ENCODE assay signal across 1 cellular context in genomic region chr13:59468396-59468795, GRCh38.
TF ChIP-seq lines count a peak whose summit lies in the region.

No MANE protein-coding gene starts in this region.

TF ChIP-seq in K562, 482 proteins besides CTCF, POLR2A, EP300 and RAD21 (continued from another document and continues in another):
- TF ChIP-seq, protein P1, sequence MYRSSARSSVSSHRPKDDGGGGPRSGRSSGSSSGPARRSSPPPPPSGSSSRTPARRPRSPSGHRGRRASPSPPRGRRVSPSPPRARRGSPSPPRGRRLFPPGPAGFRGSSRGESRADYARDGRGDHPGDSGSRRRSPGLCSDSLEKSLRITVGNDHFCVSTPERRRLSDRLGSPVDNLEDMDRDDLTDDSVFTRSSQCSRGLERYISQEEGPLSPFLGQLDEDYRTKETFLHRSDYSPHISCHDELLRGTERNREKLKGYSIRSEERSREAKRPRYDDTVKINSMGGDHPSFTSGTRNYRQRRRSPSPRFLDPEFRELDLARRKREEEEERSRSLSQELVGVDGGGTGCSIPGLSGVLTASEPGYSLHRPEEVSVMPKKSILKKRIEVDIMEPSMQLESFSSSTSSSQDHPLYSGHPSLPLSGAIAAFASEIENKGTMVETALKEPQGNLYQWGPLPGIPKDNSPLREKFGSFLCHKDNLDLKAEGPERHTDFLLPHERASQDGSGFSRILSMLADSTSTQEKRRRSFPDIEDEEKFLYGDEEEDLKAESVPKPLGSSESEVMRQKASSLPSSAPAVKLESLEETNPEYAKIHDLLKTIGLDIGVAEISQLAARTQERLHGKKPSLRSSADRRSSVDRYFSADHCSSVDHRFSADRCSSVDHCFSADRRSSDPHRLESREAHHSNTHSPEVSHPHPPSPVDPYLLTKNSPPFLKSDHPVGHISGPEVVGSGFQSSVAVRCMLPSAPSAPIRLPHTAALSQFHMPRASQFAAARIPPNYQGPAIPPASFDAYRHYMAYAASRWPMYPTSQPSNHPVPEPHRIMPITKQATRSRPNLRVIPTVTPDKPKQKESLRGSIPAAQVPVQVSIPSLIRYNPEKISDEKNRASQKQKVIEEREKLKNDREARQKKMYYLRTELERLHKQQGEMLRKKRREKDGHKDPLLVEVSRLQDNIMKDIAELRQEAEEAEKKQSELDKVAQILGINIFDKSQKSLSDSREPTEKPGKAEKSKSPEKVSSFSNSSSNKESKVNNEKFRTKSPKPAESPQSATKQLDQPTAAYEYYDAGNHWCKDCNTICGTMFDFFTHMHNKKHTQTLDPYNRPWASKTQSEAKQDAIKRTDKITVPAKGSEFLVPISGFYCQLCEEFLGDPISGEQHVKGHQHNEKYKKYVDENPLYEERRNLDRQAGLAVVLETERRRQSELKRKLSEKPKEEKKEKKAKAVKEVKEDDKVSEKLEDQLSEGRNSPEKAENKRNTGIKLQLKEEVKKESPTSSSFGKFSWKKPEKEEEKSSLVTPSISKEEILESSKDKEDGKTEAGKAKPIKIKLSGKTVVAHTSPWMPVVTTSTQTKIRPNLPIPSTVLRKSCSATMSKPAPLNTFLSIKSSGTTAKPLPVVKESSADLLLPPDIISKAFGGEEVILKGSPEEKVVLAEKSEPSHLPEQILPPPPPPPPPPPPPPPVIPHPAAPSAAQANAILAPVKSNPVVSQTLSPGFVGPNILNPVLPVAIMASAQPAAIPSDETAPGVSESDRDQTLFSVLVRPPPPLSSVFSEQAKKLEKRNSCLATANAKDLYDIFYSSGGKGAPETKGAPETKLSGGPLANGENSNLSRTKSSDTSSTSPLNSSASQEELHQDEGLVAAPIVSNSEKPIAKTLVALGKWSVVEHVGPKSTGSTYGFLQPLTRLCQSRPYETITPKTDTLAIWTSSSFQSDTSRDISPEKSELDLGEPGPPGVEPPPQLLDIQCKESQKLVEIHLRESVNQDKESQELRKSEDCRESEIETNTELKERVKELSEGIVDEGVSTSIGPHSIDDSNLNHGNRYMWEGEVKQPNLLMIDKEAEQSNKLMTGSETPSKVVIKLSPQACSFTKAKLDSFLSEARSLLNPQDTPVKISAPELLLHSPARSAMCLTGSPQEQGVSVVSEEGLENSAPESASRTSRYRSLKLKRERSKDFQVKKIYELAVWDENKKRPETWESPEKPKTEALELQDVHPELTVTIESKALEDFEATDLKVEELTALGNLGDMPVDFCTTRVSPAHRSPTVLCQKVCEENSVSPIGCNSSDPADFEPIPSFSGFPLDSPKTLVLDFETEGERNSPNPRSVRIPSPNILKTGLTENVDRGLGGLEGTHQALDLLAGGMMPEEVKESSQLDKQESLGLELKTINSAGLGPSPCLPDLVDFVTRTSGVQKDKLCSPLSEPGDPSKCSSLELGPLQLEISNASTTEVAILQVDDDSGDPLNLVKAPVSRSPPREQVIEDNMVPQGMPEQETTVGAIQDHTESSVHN (IDR thresholded peaks at IDR 0.05; ENCODE audit: borderline replicate concordance in 1 of 2, low read depth in 1 of 2) = peak in 1 of 2 experiments; percentile 64; a peak in 1 of 4 replicates
- TF ChIP-seq ZNF507 (tag; conservative IDR thresholded peaks at IDR 0.05) (no peak), MBD2 (IDR thresholded peaks at IDR 0.05; ENCODE audit: borderline replicate concordance, low read depth) (no peak), ZNF184 (CRISPR knock-in tag; IDR thresholded peaks at IDR 0.05) (no peak), CHD1 (IDR thresholded peaks at IDR 0.05; ENCODE audit: low read length) (no peak), BDP1 (IDR thresholded peaks at IDR 0.05; ENCODE audit: insufficient read depth, insufficient read length) (no peak), MAFG (tag; conservative IDR thresholded peaks at IDR 0.05) (no peak), CCAR2 (IDR thresholded peaks at IDR 0.05; ENCODE audit: low read depth, low read length) (no peak), NR1H2 (CRISPR knock-in tag; IDR thresholded peaks at IDR 0.05) (no peak), FOXA3 (CRISPR knock-in tag; conservative IDR thresholded peaks at IDR 0.05 in 1 of 2, IDR thresholded peaks at IDR 0.05 in 1 of 2) (no peak), ZBTB17 (CRISPR knock-in tag; IDR thresholded peaks at IDR 0.05) (no peak), KDM5B (IDR thresholded peaks at IDR 0.05; ENCODE audit: insufficient replicate concordance, low read depth, low read length) (no peak), BACH1 (tag; IDR thresholded peaks at IDR 0.05) (no peak), WHSC1 (IDR thresholded peaks at IDR 0.05; ENCODE audit: low read length) (no peak), NR2C2 (CRISPR knock-in tag; IDR thresholded peaks at IDR 0.05) (no peak), NR2C2 (tag; IDR thresholded peaks at IDR 0.05) (no peak), SP2 (IDR thresholded peaks at IDR 0.05; ENCODE audit: extremely low read depth, low read depth, low read length, poor library complexity, severe bottlenecking) (no peak), SRSF3 (IDR thresholded peaks at IDR 0.05; ENCODE audit: insufficient read depth, low read length) (no peak), PRMT5 (CRISPR knock-in tag; IDR thresholded peaks at IDR 0.05) (no peak), MED1 (CRISPR knock-in tag; IDR thresholded peaks at IDR 0.05; ENCODE audit: borderline replicate concordance) (no peak), ZNF398 (CRISPR knock-in tag; IDR thresholded peaks at IDR 0.05) (no peak), ZNF668 (CRISPR knock-in tag; IDR thresholded peaks at IDR 0.05) (no peak), ZNF239 (CRISPR knock-in tag; IDR thresholded peaks at IDR 0.05) (no peak), SMAD2 (IDR thresholded peaks at IDR 0.05; ENCODE audit: low read depth, low read length) (no peak), ZNF77 (CRISPR knock-in tag; IDR thresholded peaks at IDR 0.05) (no peak), HMG20B (CRISPR knock-in tag; IDR thresholded peaks at IDR 0.05) (no peak), RCOR1 (IDR thresholded peaks at IDR 0.05; ENCODE audit: borderline replicate concordance in 1 of 2, low read depth in 2 of 2, low read length in 2 of 2) (peak in 1 of 2 experiments; percentile 67; a peak in 2 of 4 replicates), ATF3 (IDR thresholded peaks at IDR 0.05) (peak; percentile 86), ATF3 (CRISPR knock-in tag; conservative IDR thresholded peaks at IDR 0.05) (no peak), NR4A1 (CRISPR knock-in tag; IDR thresholded peaks at IDR 0.05) (no peak), NR4A1 (tag; IDR thresholded peaks at IDR 0.05) (no peak), KAT2B (IDR thresholded peaks at IDR 0.05; ENCODE audit: low read depth, low read length) (no peak), TAL1 (IDR thresholded peaks at IDR 0.05) (peak; percentile 85), CBX2 (IDR thresholded peaks at IDR 0.05; ENCODE audit: insufficient read depth, low read length, poor library complexity, severe bottlenecking) (no peak), SLC30A9 (CRISPR knock-in tag; IDR thresholded peaks at IDR 0.05) (no peak), ZBTB49 (CRISPR knock-in tag; IDR thresholded peaks at IDR 0.05; ENCODE audit: borderline replicate concordance) (no peak), POLR2H (tag; IDR thresholded peaks at IDR 0.05; ENCODE audit: low read depth) (no peak), PHF8 (IDR thresholded peaks at IDR 0.05; ENCODE audit: borderline replicate concordance, low read length) (no peak), FOXA1 (IDR thresholded peaks at IDR 0.05; ENCODE audit: borderline replicate concordance) (no peak), C11orf30 (IDR thresholded peaks at IDR 0.05; ENCODE audit: low read depth) (no peak), NFATC3 (IDR thresholded peaks at IDR 0.05) (no peak)
- TF ChIP-seq, protein P2, sequence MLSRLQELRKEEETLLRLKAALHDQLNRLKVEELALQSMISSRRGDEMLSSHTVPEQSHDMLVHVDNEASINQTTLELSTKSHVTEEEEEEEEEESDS (CRISPR knock-in tag; IDR thresholded peaks at IDR 0.05) = no peak
- TF ChIP-seq, protein P3, sequence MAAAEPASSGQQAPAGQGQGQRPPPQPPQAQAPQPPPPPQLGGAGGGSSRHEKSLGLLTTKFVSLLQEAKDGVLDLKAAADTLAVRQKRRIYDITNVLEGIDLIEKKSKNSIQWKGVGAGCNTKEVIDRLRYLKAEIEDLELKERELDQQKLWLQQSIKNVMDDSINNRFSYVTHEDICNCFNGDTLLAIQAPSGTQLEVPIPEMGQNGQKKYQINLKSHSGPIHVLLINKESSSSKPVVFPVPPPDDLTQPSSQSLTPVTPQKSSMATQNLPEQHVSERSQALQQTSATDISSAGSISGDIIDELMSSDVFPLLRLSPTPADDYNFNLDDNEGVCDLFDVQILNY (CRISPR knock-in tag; IDR thresholded peaks at IDR 0.05) = no peak
- TF ChIP-seq, protein P4, sequence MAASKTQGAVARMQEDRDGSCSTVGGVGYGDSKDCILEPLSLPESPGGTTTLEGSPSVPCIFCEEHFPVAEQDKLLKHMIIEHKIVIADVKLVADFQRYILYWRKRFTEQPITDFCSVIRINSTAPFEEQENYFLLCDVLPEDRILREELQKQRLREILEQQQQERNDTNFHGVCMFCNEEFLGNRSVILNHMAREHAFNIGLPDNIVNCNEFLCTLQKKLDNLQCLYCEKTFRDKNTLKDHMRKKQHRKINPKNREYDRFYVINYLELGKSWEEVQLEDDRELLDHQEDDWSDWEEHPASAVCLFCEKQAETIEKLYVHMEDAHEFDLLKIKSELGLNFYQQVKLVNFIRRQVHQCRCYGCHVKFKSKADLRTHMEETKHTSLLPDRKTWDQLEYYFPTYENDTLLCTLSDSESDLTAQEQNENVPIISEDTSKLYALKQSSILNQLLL (CRISPR knock-in tag; IDR thresholded peaks at IDR 0.05; ENCODE audit: borderline replicate concordance) = no peak
- TF ChIP-seq, protein P5, sequence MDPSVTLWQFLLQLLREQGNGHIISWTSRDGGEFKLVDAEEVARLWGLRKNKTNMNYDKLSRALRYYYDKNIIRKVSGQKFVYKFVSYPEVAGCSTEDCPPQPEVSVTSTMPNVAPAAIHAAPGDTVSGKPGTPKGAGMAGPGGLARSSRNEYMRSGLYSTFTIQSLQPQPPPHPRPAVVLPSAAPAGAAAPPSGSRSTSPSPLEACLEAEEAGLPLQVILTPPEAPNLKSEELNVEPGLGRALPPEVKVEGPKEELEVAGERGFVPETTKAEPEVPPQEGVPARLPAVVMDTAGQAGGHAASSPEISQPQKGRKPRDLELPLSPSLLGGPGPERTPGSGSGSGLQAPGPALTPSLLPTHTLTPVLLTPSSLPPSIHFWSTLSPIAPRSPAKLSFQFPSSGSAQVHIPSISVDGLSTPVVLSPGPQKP (CRISPR knock-in tag; IDR thresholded peaks at IDR 0.05) = no peak
- TF ChIP-seq, protein P6, sequence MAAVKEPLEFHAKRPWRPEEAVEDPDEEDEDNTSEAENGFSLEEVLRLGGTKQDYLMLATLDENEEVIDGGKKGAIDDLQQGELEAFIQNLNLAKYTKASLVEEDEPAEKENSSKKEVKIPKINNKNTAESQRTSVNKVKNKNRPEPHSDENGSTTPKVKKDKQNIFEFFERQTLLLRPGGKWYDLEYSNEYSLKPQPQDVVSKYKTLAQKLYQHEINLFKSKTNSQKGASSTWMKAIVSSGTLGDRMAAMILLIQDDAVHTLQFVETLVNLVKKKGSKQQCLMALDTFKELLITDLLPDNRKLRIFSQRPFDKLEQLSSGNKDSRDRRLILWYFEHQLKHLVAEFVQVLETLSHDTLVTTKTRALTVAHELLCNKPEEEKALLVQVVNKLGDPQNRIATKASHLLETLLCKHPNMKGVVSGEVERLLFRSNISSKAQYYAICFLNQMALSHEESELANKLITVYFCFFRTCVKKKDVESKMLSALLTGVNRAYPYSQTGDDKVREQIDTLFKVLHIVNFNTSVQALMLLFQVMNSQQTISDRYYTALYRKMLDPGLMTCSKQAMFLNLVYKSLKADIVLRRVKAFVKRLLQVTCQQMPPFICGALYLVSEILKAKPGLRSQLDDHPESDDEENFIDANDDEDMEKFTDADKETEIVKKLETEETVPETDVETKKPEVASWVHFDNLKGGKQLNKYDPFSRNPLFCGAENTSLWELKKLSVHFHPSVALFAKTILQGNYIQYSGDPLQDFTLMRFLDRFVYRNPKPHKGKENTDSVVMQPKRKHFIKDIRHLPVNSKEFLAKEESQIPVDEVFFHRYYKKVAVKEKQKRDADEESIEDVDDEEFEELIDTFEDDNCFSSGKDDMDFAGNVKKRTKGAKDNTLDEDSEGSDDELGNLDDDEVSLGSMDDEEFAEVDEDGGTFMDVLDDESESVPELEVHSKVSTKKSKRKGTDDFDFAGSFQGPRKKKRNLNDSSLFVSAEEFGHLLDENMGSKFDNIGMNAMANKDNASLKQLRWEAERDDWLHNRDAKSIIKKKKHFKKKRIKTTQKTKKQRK (IDR thresholded peaks at IDR 0.05; ENCODE audit: borderline replicate concordance, low read depth, low read length) = no peak
- TF ChIP-seq, protein P7, sequence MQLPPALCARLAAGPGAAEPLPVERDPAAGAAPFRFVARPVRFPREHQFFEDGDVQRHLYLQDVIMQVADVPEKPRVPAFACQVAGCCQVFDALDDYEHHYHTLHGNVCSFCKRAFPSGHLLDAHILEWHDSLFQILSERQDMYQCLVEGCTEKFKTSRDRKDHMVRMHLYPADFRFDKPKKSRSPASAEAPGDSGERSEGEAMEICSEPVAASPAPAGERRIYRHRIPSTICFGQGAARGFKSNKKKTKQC (CRISPR knock-in tag; IDR thresholded peaks at IDR 0.05) = no peak
